Comparison of ENCODE assay signal across 27 cellular contexts in the genomic region with DNA sequence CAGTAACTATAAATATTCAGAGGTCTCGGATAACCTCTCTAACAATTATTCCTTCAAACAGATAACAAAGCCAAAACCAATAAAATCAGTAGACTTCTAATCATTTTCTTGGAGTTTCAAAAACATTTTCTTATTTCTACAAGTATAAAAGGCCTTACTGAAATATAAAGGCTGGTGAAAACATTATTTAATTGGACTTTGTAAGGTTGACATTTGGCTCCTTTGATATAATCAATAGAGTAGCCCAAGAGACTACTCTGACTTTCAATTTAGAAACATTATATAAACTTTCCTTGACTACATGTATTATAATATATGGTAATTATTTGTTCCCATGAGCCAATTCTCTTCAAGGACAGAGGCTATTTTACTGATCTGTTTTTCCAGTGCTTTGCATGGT.
"Had no signal": no experiment of that assay in that cellular context is flagged by ENCODE, and none has a peak within 500 bp of the region (broad histone marks: within the 10 kb centered on the region; RNA-seq: fewer than 3 reads in every experiment).

No MANE protein-coding gene starts in this region.

- DNase-seq: stimulated activated CD4-positive, alpha-beta T cell treated with anti-CD3 and anti-CD28 coated beads, Interleukin-2, amount 100 ng/mL, for 48 hours; stimulated activated CD4-positive, alpha-beta T cell treated with anti-CD3 and anti-CD28 coated beads, Interleukin-4, amount 100 ng/mL, for 1 hour; stimulated activated CD4-positive, alpha-beta T cell treated with anti-CD3 and anti-CD28 coated beads, Interleukin-4, amount 100 ng/mL, for 24 hours; stimulated activated CD4-positive, alpha-beta T cell treated with anti-CD3 and anti-CD28 coated beads, Interleukin-4, amount 100 ng/mL, for 4 hours; stimulated activated CD8-positive, alpha-beta memory T cell treated with anti-CD3 and anti-CD28 coated beads, Interleukin-4, amount 100 ng/mL, for 48 hours; stimulated activated naive B cell treated with anti-CD40 and anti-IgM and Interleukin-4, amounts not matched to agents 10 μg/mL and 1 μg/mL and 100 μg/mL, for 72 hours; stimulated activated naive CD4-positive, alpha-beta T cell; stimulated activated naive CD4-positive, alpha-beta T cell treated with Interleukin-2 at 50 U/mL for 16 hours; stimulated activated naive CD8-positive, alpha-beta T cell treated with anti-CD3 and anti-CD28 coated beads, Interleukin-15, amount 100 ng/mL, for 72 hours; stimulated activated naive CD8-positive, alpha-beta T cell treated with anti-CD3 and anti-CD28 coated beads, Interleukin-15, Interleukin-2, amounts not matched to agents 100 U/mL and 50 U/mL, for 24 hours; stomach; testis; thyroid gland; tibial artery; transverse colon; trophoblast cell; upper lobe of left lung; upper lobe of right lung; uterus had no signal

- H3K9me3 ChIP-seq: testis, thyroid gland had no signal

- H3K4me3 ChIP-seq: stomach, suprapubic skin, testis, thoracic aorta, thyroid gland, tibial artery, tibial nerve, transverse colon, upper lobe of left lung, upper lobe of right lung, uterus, vagina had no signal

- H3K27me3 ChIP-seq: stomach, suprapubic skin, testis, thyroid gland, tibial artery, tibial nerve, transverse colon, upper lobe of left lung, upper lobe of right lung, uterus, vagina had no signal

- H3K4me3 Mint-ChIP-seq: stimulated activated effector memory CD8-positive, alpha-beta T cell treated with anti-CD3 and anti-CD28 coated beads, Interleukin-12 subunit alpha, Interleukin-12 subunit beta, amount 100 ng/mL, for 72 hours; stimulated activated memory B cell treated with anti-CD40 and anti-IgM and Interleukin-4, amounts not matched to agents 10 μg/mL and 1 μg/mL and 100 μg/mL, for 72 hours; stimulated activated naive B cell treated with anti-CD40 and anti-IgM and Interleukin-4, amounts not matched to agents 10 μg/mL and 1 μg/mL and 100 μg/mL, for 72 hours; stimulated activated naive CD8-positive, alpha-beta T cell treated with anti-CD3 and anti-CD28 coated beads, Interleukin-15, amount 100 ng/mL, for 72 hours; stimulated activated naive CD8-positive, alpha-beta T cell treated with anti-CD3 and anti-CD28 coated beads, Interleukin-15, Interleukin-2, amounts not matched to agents 100 ng/mL and 50 ng/mL, for 24 hours had no signal

- FAIRE-seq: urothelium cell line had no signal

- ATAC-seq: stimulated activated effector memory CD8-positive, alpha-beta T cell treated with anti-CD3 and anti-CD28 coated beads, Interleukin-12 subunit alpha, Interleukin-12 subunit beta, amount 100 ng/mL, for 72 hours; stimulated activated memory B cell treated with anti-CD40 and anti-IgM and Interleukin-4, amounts not matched to agents 10 μg/mL and 1 μg/mL and 100 μg/mL, for 72 hours; stimulated activated naive B cell treated with anti-CD40 and anti-IgM and Interleukin-4, amounts not matched to agents 10 μg/mL and 1 μg/mL and 100 μg/mL, for 72 hours; stimulated activated naive CD8-positive, alpha-beta T cell treated with anti-CD3 and anti-CD28 coated beads, Interleukin-15, amount 100 ng/mL, for 72 hours; stimulated activated naive CD8-positive, alpha-beta T cell treated with anti-CD3 and anti-CD28 coated beads, Interleukin-15, Interleukin-2, amounts not matched to agents 100 U/mL and 50 U/mL, for 24 hours; upper lobe of right lung had no signal

- H3K27me3 Mint-ChIP-seq: stimulated activated memory B cell treated with anti-CD40 and anti-IgM and Interleukin-4, amounts not matched to agents 10 μg/mL and 1 μg/mL and 100 μg/mL, for 72 hours; stimulated activated naive B cell treated with anti-CD40 and anti-IgM and Interleukin-4, amounts not matched to agents 10 μg/mL and 1 μg/mL and 100 μg/mL, for 72 hours; stimulated activated naive CD8-positive, alpha-beta T cell treated with anti-CD3 and anti-CD28 coated beads, Interleukin-15, amount 100 ng/mL, for 72 hours; stimulated activated naive CD8-positive, alpha-beta T cell treated with anti-CD3 and anti-CD28 coated beads, Interleukin-15, Interleukin-2, amounts not matched to agents 100 ng/mL and 50 ng/mL, for 24 hours had no signal

- H3K27ac ChIP-seq: stomach, suprapubic skin, testis, thoracic aorta, thyroid gland, tibial artery, tibial nerve, transverse colon, upper lobe of left lung, upper lobe of right lung, uterus, vagina had no signal

- H3K36me3 ChIP-seq: thyroid gland, transverse colon, uterus, vagina had no signal

- H3K27ac Mint-ChIP-seq: stimulated activated effector memory CD8-positive, alpha-beta T cell treated with anti-CD3 and anti-CD28 coated beads, Interleukin-12 subunit alpha, Interleukin-12 subunit beta, amount 100 ng/mL, for 72 hours; stimulated activated memory B cell treated with anti-CD40 and anti-IgM and Interleukin-4, amounts not matched to agents 10 μg/mL and 1 μg/mL and 100 μg/mL, for 72 hours; stimulated activated naive B cell treated with anti-CD40 and anti-IgM and Interleukin-4, amounts not matched to agents 10 μg/mL and 1 μg/mL and 100 μg/mL, for 72 hours; stimulated activated naive CD8-positive, alpha-beta T cell treated with anti-CD3 and anti-CD28 coated beads, Interleukin-15, amount 100 ng/mL, for 72 hours; stimulated activated naive CD8-positive, alpha-beta T cell treated with anti-CD3 and anti-CD28 coated beads, Interleukin-15, Interleukin-2, amounts not matched to agents 100 ng/mL and 50 ng/mL, for 24 hours had no signal

- H3K4me1 ChIP-seq: stomach, suprapubic skin, testis, thyroid gland, tibial artery, tibial nerve, transverse colon, upper lobe of left lung, upper lobe of right lung, uterus had no signal
